Comparison of ENCODE assay signal across 32 cellular contexts in genomic region chr2:54928719-54929118, GRCh38.
"Had no signal": no experiment of that assay in that cellular context is flagged by ENCODE, and none has a peak within 500 bp of the region (broad histone marks: within the 10 kb centered on the region; RNA-seq: fewer than 3 reads in every experiment).

No MANE protein-coding gene starts in this region.

- DNase-seq: activated CD4-positive, alpha-beta memory T cell treated with anti-CD3 and anti-CD28 coated beads, Interleukin-2, amount 10 ng/mL, durations not matched to agents 7 days and 5 days; activated CD4-positive, alpha-beta T cell treated with anti-CD3 and anti-CD28 coated beads for 1 hour; activated CD4-positive, alpha-beta T cell treated with anti-CD3 and anti-CD28 coated beads for 48 hours; activated CD4-positive, CD25-positive, alpha-beta regulatory T cell; activated CD8-positive, alpha-beta memory T cell treated with anti-CD3 and anti-CD28 coated beads for 24 hours; activated CD8-positive, alpha-beta memory T cell treated with anti-CD3 and anti-CD28 coated beads, Interleukin-2, amount 10 ng/mL, durations not matched to agents 7 days and 5 days; activated CD8-positive, alpha-beta memory T cell treated with anti-CD3 and anti-CD28 coated beads, Interleukin-2, amount 50 U/mL, for 48 hours; activated effector memory CD4-positive, alpha-beta T cell treated with anti-CD3 and anti-CD28 coated beads, Interleukin-2, amount 50 U/mL, for 16 hours; activated naive CD4-positive, alpha-beta T cell; activated naive CD4-positive, alpha-beta T cell treated with anti-CD3 and anti-CD28 coated beads, Interleukin-2, amount 50 U/mL, for 16 hours; activated naive CD8-positive, alpha-beta T cell treated with anti-CD3 and anti-CD28 coated beads for 36 hours; activated T-cell treated with anti-CD3 and anti-CD28 coated beads, Interleukin-2, amount 50 U/mL, for 48 hours; amniotic stem cell; aorta; brain microvascular endothelial cell; Kasumi-1; KG1; MM.1S; MV-4-11; NCI-H1092; NCI-H1436 treated with DMSO at 0.1 percent for 48 hours; NCI-H1694 treated with DMSO at 0.1 percent for 48 hours; NCI-H2029; NCI-H345; NCI-H524 treated with DMSO at 0.1 percent for 48 hours; SW 1271; T-helper 1 cell; T-helper 2 cell; T-helper 9 cell; WERI-Rb-1 had no signal

- H3K4me3 Mint-ChIP-seq: activated CD4-positive, alpha-beta memory T cell treated with anti-CD3 and anti-CD28 coated beads, Interleukin-2, amount 10 ng/mL, durations not matched to agents 7 days and 5 days; activated CD8-positive, alpha-beta memory T cell treated with anti-CD3 and anti-CD28 coated beads, Interleukin-2, amount 10 ng/mL, durations not matched to agents 7 days and 5 days; activated naive CD8-positive, alpha-beta T cell treated with anti-CD3 and anti-CD28 coated beads for 36 hours had no signal

- H3K27me3 Mint-ChIP-seq: activated naive CD8-positive, alpha-beta T cell treated with anti-CD3 and anti-CD28 coated beads for 36 hours had no signal

- H3K36me3 Mint-ChIP-seq: activated CD8-positive, alpha-beta memory T cell treated with anti-CD3 and anti-CD28 coated beads, Interleukin-2, amount 10 ng/mL, durations not matched to agents 7 days and 5 days; activated naive CD8-positive, alpha-beta T cell treated with anti-CD3 and anti-CD28 coated beads for 36 hours had no signal

- H3K27ac Mint-ChIP-seq: activated CD4-positive, alpha-beta memory T cell treated with anti-CD3 and anti-CD28 coated beads, Interleukin-2, amount 10 ng/mL, durations not matched to agents 7 days and 5 days; activated CD8-positive, alpha-beta memory T cell treated with anti-CD3 and anti-CD28 coated beads, Interleukin-2, amount 10 ng/mL, durations not matched to agents 7 days and 5 days; activated naive CD8-positive, alpha-beta T cell treated with anti-CD3 and anti-CD28 coated beads for 36 hours had no signal

- ATAC-seq: activated CD8-positive, alpha-beta memory T cell treated with anti-CD3 and anti-CD28 coated beads, Interleukin-2, amount 10 ng/mL, durations not matched to agents 7 days and 5 days; Panc1; Right ventricle myocardium inferior had no signal

- H3K27ac ChIP-seq: brain microvascular endothelial cell, WERI-Rb-1 had no signal

- H3K36me3 ChIP-seq: brain microvascular endothelial cell, WERI-Rb-1 had no signal

- H3K4me1 Mint-ChIP-seq: activated CD4-positive, alpha-beta memory T cell treated with anti-CD3 and anti-CD28 coated beads, Interleukin-2, amount 10 ng/mL, durations not matched to agents 7 days and 5 days; activated CD8-positive, alpha-beta memory T cell treated with anti-CD3 and anti-CD28 coated beads, Interleukin-2, amount 10 ng/mL, durations not matched to agents 7 days and 5 days had no signal

- H3K27me3 ChIP-seq: brain microvascular endothelial cell had no signal
